In the genomic region with DNA sequence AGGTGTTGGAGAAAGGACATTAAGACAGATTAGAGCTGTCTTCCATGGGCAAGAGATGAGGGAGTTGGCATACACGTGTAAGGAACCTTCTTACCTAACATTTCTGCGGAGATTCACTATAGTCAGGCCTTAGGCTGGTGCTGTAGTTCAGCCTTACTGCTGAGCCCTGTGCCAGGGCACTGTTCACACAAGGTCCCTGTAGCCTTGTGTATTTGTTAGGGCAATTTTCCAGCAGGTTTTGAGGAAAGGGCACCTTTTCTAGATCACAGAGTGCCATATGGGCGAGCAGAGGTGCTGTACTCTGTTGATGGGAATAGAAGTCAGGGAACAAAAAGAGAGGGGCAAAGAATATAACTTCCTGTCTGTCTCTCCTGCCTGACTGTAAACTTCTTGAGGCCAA, we compare ENCODE assay signal across 16 cellular contexts. TPM values are rescaled to one million over a fixed set of nuclear protein-coding genes. Genes with fewer than 3 reads are reported as not detected.
"Had no signal": no experiment of that assay in that cellular context is flagged by ENCODE, and none has a peak within 500 bp of the region (broad histone marks: within the 10 kb centered on the region; RNA-seq: fewer than 3 reads in every experiment).

No MANE protein-coding gene starts in this region.

- H2AFZ ChIP-seq: hepatocyte had no signal

- H3K27ac ChIP-seq: neutrophil, psoas muscle, suprapubic skin had no signal

- ATAC-seq: naive thymus-derived CD4-positive, alpha-beta T cell; psoas muscle had no signal

- H3K27me3 ChIP-seq: hepatocyte, suprapubic skin, tibial nerve had no signal

- H3K36me3 ChIP-seq: neutrophil, suprapubic skin, tibial nerve had no signal

- DNase-seq: cerebellar nuclear complex; dermis blood vessel endothelial cell; endodermal cell; foreskin melanocyte; head of caudate nucleus; naive thymus-derived CD4-positive, alpha-beta T cell; psoas muscle; retina; small intestine; stimulated activated CD4-positive, alpha-beta T cell treated with anti-CD3 and anti-CD28 coated beads, Interleukin-12 subunit alpha, Interleukin-12 subunit beta, amount 100 ng/mL, for 4 hours; stimulated activated naive CD4-positive, alpha-beta T cell treated with Interleukin-2 at 50 U/mL for 16 hours had no signal

- H3K9me3 ChIP-seq: neutrophil, psoas muscle, suprapubic skin, tibial nerve had no signal

- H3K4me2 ChIP-seq: hepatocyte had no signal

- H3K4me3 ChIP-seq: hepatocyte, psoas muscle, suprapubic skin, tibial nerve had no signal

RNA-seq across cellular contexts. Expression of a gene that starts 15.6 kb away (rescaled TPM):
- total RNA-seq: dermis blood vessel endothelial cell; endothelial cell of umbilical vein; naive thymus-derived CD4-positive, alpha-beta T cell had no signal
- polyA plus RNA-seq: naive thymus-derived CD4-positive, alpha-beta T cell had no signal
